Comparison of ENCODE assay signal across 1 cellular context in the genomic region with DNA sequence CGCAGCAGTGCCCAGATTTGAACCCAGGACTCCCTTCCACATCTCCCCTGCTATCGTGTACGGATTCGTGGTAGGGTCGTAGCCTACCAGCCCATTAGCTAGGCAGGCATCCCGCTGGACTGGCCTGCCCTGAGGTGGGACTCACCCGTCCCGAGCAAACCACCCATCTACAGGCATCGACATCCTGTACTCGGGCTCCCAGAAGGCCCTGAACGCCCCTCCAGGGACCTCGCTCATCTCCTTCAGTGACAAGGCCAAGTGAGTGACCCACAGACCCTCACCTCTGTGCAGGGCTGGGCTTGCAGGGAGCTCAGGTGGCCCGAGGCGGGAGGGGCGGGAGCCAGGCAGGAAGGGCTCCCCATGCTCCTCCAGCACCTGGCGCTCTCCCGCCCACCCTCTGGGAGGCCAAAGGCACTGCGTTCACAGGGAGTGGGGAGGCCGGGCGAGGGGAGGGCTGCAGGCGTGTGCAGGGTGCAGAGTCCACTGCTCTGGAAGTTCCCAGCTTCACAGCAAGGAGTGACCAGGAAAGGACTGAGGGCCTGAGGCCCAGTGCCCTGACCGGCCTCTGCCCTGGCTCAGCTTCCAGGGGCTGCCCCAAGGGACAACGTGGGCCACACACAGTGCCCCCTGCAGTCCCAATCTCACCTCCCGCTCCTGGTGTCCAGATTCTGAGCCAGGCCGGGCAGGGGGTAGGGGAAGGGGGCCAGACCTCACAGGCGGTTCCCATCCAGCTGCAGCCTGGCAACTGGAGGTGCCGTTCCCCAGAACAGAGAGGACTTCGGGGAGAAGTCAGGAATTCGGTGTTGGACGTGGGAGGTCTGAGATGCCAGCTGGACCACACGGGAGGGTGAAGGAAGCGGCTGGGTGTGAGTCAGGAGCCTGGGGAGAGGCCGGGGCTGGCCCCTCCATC.
TF ChIP-seq lines count a peak whose summit lies in the region.

No MANE protein-coding gene starts in this region.

TF ChIP-seq in HepG2, 621 proteins besides CTCF, POLR2A, EP300 and RAD21 (continued from another document and continues in another):
- no peak; the same call in 1 of the 2 replicates for TF ChIP-seq MZF1 (CRISPR knock-in tag; IDR thresholded peaks at IDR 0.05; ENCODE audit: borderline replicate concordance)
- TF ChIP-seq, protein P1, sequence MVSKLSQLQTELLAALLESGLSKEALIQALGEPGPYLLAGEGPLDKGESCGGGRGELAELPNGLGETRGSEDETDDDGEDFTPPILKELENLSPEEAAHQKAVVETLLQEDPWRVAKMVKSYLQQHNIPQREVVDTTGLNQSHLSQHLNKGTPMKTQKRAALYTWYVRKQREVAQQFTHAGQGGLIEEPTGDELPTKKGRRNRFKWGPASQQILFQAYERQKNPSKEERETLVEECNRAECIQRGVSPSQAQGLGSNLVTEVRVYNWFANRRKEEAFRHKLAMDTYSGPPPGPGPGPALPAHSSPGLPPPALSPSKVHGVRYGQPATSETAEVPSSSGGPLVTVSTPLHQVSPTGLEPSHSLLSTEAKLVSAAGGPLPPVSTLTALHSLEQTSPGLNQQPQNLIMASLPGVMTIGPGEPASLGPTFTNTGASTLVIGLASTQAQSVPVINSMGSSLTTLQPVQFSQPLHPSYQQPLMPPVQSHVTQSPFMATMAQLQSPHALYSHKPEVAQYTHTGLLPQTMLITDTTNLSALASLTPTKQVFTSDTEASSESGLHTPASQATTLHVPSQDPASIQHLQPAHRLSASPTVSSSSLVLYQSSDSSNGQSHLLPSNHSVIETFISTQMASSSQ (IDR thresholded peaks at IDR 0.05; ENCODE audit: low read depth), result peak; percentile 34; the same call in 1 of the 2 replicates
- TF ChIP-seq, protein P1 (CRISPR knock-in tag; IDR thresholded peaks at IDR 0.05; ENCODE audit: borderline replicate concordance), result no peak; the same call in none of the 2 replicates
- peak; percentile 94 for TF ChIP-seq HIVEP1 (CRISPR knock-in tag; IDR thresholded peaks at IDR 0.05)
- TF ChIP-seq, protein P2, sequence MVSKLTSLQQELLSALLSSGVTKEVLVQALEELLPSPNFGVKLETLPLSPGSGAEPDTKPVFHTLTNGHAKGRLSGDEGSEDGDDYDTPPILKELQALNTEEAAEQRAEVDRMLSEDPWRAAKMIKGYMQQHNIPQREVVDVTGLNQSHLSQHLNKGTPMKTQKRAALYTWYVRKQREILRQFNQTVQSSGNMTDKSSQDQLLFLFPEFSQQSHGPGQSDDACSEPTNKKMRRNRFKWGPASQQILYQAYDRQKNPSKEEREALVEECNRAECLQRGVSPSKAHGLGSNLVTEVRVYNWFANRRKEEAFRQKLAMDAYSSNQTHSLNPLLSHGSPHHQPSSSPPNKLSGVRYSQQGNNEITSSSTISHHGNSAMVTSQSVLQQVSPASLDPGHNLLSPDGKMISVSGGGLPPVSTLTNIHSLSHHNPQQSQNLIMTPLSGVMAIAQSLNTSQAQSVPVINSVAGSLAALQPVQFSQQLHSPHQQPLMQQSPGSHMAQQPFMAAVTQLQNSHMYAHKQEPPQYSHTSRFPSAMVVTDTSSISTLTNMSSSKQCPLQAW (CRISPR knock-in tag; IDR thresholded peaks at IDR 0.05), result peak; percentile 98
- TF ChIP-seq SUZ12 (IDR thresholded peaks at IDR 0.05; ENCODE audit: low read depth, low read length), result no peak
- peak; percentile 78 for TF ChIP-seq TGIF2 (CRISPR knock-in tag; IDR thresholded peaks at IDR 0.05)
- TF ChIP-seq ZSCAN20 (CRISPR knock-in tag; IDR thresholded peaks at IDR 0.05; ENCODE audit: borderline replicate concordance), result no peak
- peak; percentile 90 for TF ChIP-seq RBM39 (IDR thresholded peaks at IDR 0.05; ENCODE audit: low read depth, low read length, poor library complexity, severe bottlenecking)
- peak; percentile 76 for TF ChIP-seq BCL3 (CRISPR knock-in tag; IDR thresholded peaks at IDR 0.05)
- peak; percentile 58; the same call in 1 of the 2 replicates for TF ChIP-seq GATA4 (IDR thresholded peaks at IDR 0.05; ENCODE audit: borderline replicate concordance, low read depth)
- no peak for TF ChIP-seq ZNF12 (CRISPR knock-in tag; IDR thresholded peaks at IDR 0.05)
- no peak for TF ChIP-seq NFE2 (CRISPR knock-in tag; IDR thresholded peaks at IDR 0.05)
- TF ChIP-seq WIZ (CRISPR knock-in tag; IDR thresholded peaks at IDR 0.05), result no peak; the same call in 1 of the 2 replicates
- TF ChIP-seq ZNF205 (CRISPR knock-in tag; IDR thresholded peaks at IDR 0.05), result peak; percentile 91
- TF ChIP-seq ZNF337 (CRISPR knock-in tag; IDR thresholded peaks at IDR 0.05; ENCODE audit: borderline replicate concordance, low read depth), result no peak
- TF ChIP-seq ZNF138 (CRISPR knock-in tag; IDR thresholded peaks at IDR 0.05; ENCODE audit: low read depth), result peak; percentile 68; the same call in 1 of the 2 replicates
- TF ChIP-seq ZNF18 (CRISPR knock-in tag; IDR thresholded peaks at IDR 0.05; ENCODE audit: insufficient replicate concordance), result no peak
- peak; percentile 92 for TF ChIP-seq ARID5B (CRISPR knock-in tag; IDR thresholded peaks at IDR 0.05)
- TF ChIP-seq ZNF253 (CRISPR knock-in tag; IDR thresholded peaks at IDR 0.05; ENCODE audit: borderline replicate concordance), result no peak
- TF ChIP-seq CHD4 (IDR thresholded peaks at IDR 0.05; ENCODE audit: borderline replicate concordance, low read length), result peak; percentile 77; the same call in 1 of the 2 replicates
- no peak for TF ChIP-seq FOXK2 (IDR thresholded peaks at IDR 0.05)
- TF ChIP-seq HMG20B (CRISPR knock-in tag; conservative IDR thresholded peaks at IDR 0.05), result no peak
- TF ChIP-seq ZNF292 (CRISPR knock-in tag; IDR thresholded peaks at IDR 0.05; ENCODE audit: borderline replicate concordance, low read depth), result peak; percentile 99
- peak; percentile 43; the same call in 1 of the 2 replicates for TF ChIP-seq ZNF724P (CRISPR knock-in tag; IDR thresholded peaks at IDR 0.05; ENCODE audit: borderline replicate concordance)
- TF ChIP-seq MIER2 (CRISPR knock-in tag; IDR thresholded peaks at IDR 0.05), result peak; percentile 79
- TF ChIP-seq ZNF703 (CRISPR knock-in tag; IDR thresholded peaks at IDR 0.05; ENCODE audit: borderline replicate concordance), result no peak
- no peak for TF ChIP-seq ZNF3 (CRISPR knock-in tag; IDR thresholded peaks at IDR 0.05)
- TF ChIP-seq, protein P3, sequence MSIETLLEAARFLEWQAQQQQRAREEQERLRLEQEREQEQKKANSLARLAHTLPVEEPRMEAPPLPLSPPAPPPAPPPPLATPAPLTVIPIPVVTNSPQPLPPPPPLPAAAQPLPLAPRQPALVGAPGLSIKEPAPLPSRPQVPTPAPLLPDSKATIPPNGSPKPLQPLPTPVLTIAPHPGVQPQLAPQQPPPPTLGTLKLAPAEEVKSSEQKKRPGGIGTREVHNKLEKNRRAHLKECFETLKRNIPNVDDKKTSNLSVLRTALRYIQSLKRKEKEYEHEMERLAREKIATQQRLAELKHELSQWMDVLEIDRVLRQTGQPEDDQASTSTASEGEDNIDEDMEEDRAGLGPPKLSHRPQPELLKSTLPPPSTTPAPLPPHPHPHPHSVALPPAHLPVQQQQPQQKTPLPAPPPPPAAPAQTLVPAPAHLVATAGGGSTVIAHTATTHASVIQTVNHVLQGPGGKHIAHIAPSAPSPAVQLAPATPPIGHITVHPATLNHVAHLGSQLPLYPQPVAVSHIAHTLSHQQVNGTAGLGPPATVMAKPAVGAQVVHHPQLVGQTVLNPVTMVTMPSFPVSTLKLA (IDR thresholded peaks at IDR 0.05), result no peak
- no peak for TF ChIP-seq ZNF570 (CRISPR knock-in tag; IDR thresholded peaks at IDR 0.05; ENCODE audit: borderline replicate concordance)
- TF ChIP-seq ZNF780A (CRISPR knock-in tag; IDR thresholded peaks at IDR 0.05), result no peak
- TF ChIP-seq CBX5 (CRISPR knock-in tag; IDR thresholded peaks at IDR 0.05; ENCODE audit: borderline replicate concordance), result peak; percentile 23; the same call in 1 of the 2 replicates
- no peak for TF ChIP-seq ZNF530 (CRISPR knock-in tag; IDR thresholded peaks at IDR 0.05; ENCODE audit: low read depth)
- TF ChIP-seq THAP11 (CRISPR knock-in tag; IDR thresholded peaks at IDR 0.05), result peak; percentile 84
- TF ChIP-seq RBAK (CRISPR knock-in tag; IDR thresholded peaks at IDR 0.05), result no peak
- TF ChIP-seq, protein P4, sequence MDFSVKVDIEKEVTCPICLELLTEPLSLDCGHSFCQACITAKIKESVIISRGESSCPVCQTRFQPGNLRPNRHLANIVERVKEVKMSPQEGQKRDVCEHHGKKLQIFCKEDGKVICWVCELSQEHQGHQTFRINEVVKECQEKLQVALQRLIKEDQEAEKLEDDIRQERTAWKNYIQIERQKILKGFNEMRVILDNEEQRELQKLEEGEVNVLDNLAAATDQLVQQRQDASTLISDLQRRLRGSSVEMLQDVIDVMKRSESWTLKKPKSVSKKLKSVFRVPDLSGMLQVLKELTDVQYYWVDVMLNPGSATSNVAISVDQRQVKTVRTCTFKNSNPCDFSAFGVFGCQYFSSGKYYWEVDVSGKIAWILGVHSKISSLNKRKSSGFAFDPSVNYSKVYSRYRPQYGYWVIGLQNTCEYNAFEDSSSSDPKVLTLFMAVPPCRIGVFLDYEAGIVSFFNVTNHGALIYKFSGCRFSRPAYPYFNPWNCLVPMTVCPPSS (IDR thresholded peaks at IDR 0.05), result no peak
- TF ChIP-seq ZNF501 (CRISPR knock-in tag; IDR thresholded peaks at IDR 0.05), result peak; percentile 88
- TF ChIP-seq ZNF75D (CRISPR knock-in tag; IDR thresholded peaks at IDR 0.05; ENCODE audit: borderline replicate concordance), result no peak
- peak; percentile 89; the same call in 1 of the 2 replicates for TF ChIP-seq ZNF713 (CRISPR knock-in tag; IDR thresholded peaks at IDR 0.05)
- no peak; the same call in 1 of the 2 replicates for TF ChIP-seq PAWR (CRISPR knock-in tag; IDR thresholded peaks at IDR 0.05; ENCODE audit: borderline replicate concordance)
- peak; percentile 88; the same call in 1 of the 2 replicates for TF ChIP-seq NCOR1 (IDR thresholded peaks at IDR 0.05; ENCODE audit: borderline replicate concordance, low read length)
- peak; percentile 91 for TF ChIP-seq ZNF124 (CRISPR knock-in tag; IDR thresholded peaks at IDR 0.05)
- peak; percentile 3 for TF ChIP-seq ZFP36 (IDR thresholded peaks at IDR 0.05; ENCODE audit: borderline replicate concordance, low read depth, low read length, partially characterized antibody)
- TF ChIP-seq, protein P5, sequence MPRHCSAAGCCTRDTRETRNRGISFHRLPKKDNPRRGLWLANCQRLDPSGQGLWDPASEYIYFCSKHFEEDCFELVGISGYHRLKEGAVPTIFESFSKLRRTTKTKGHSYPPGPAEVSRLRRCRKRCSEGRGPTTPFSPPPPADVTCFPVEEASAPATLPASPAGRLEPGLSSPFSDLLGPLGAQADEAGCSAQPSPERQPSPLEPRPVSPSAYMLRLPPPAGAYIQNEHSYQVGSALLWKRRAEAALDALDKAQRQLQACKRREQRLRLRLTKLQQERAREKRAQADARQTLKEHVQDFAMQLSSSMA (CRISPR knock-in tag; IDR thresholded peaks at IDR 0.05), result peak; percentile 93
- TF ChIP-seq KMT2A (CRISPR knock-in tag; IDR thresholded peaks at IDR 0.05), result peak; percentile 37; the same call in 1 of the 2 replicates
